7 cellular contexts compared by ENCODE assay signal in the genomic region with DNA sequence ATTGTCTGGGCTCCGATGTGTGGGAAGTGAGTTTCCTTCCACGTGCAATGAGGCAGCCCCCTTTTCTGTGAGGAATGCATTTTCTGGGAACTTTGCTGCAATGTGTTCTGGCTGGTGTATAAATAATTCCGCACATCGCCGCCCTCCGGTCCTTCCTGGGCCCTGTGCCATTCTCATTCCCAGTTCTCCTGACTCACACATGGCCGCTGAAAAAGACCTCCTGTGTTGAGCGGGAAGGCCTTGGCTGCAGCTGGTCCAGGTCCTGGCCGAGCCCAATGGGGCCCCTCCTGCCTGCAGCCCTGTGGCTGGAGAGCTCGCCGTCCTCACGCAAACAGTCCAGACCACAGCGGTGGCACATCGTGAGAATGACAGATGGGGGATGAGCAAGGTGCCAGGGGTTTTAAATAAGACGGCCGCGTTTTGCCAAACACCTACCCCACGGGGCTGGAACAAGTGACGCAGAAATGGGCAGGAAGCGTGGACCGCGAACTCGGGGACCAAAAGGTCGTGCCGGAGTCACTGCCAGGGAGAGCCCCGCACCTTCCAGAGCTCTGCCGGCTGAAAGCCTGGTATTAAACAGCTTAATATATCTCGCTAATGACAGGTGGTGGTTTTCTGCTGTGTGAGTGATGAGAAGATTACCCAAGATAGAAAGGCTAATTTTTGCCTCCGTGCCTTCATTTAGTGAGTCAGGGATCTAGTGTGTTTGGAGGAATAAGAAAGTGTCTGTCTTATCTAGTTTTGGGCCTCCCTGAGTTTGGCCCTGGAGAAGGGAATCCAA. TPM values are rescaled to one million over a fixed set of nuclear protein-coding genes. Genes with fewer than 3 reads are reported as not detected.
DNase-seq lines count a peak whose midpoint lies in the region; ATAC-seq and TF ChIP-seq lines count a peak whose summit lies in the region.

No MANE protein-coding gene starts in this region.

- H3K4me3 Mint-ChIP-seq in nephron = peak overlapping the region in 2 of 3 experiments; percentile 35 to 63

- no peaks in the 10 kb centered on the region for H3K9me3 ChIP-seq in Peyer's patch

- peaks cover 0 to 48% (median 0%) of the 10 kb centered on the region in 4 donors for H3K4me1 ChIP-seq in Peyer's patch

- peak in 2 of 3 donors; percentile 20 to 76 for DNase-seq in Peyer's patch
- DNase-seq in fibroblast of pulmonary artery (ENCODE audit: low read depth) = peak; percentile 95
- peak; percentile 84 for DNase-seq in ureter (ENCODE audit: low spot score)
- no peak for DNase-seq in mesenteric fat pad (ENCODE audit: low spot score)
- DNase-seq in HEK293T (ENCODE audit: extremely low spot score) = no peak

- peaks cover 6% of the 10 kb centered on the region for H3K27me3 Mint-ChIP-seq in nephron (ENCODE audit: low read depth)

- H3K4me1 Mint-ChIP-seq in nephron = peaks cover 57% of the 10 kb centered on the region

- no peaks in the 10 kb centered on the region for H3K27me3 ChIP-seq in Peyer's patch

- POLR2A ChIA-PET in HEK293T (lab: Yijun Ruan, JAX) = no interaction called here

- peak overlapping the region; percentile 33 to 97 (median 91) for H3K27ac Mint-ChIP-seq in nephron

- CTCF ChIA-PET in HEK293T (lab: Yijun Ruan, JAX) = no interaction called here

- H3K4me3 ChIP-seq in Peyer's patch = no peak overlapping the region
- H3K4me3 ChIP-seq in fibroblast of pulmonary artery (replicated peaks; ENCODE audit: low read depth, low read length) = no peak overlapping the region

- TF ChIP-seq POLR2A in Peyer's patch (IDR thresholded peaks at IDR 0.05) = no peak

- TF ChIP-seq CTCF in Peyer's patch (IDR thresholded peaks at IDR 0.05) (no peak), fibroblast of pulmonary artery (IDR thresholded peaks at IDR 0.05; ENCODE audit: low read length, missing control alignments) (peak; percentile 14), nephron (IDR thresholded peaks at IDR 0.05; ENCODE audit: unreplicated experiment in 3 of 3) (no peak)

- no peaks in the 10 kb centered on the region for H3K9me3 Mint-ChIP-seq in nephron

- H3K36me3 Mint-ChIP-seq in nephron (ENCODE audit: low read depth) = peaks cover 16% of the 10 kb centered on the region

- peaks cover 0 to 6% (median 0%) of the 10 kb centered on the region in 3 donors for H3K36me3 ChIP-seq in Peyer's patch

- peak overlapping the region; percentile 55 to 90 (median 63) for H3K27ac ChIP-seq in Peyer's patch

- no peak for ATAC-seq in GM19452 (IDR thresholded peaks at IDR 0.05; ENCODE audit: unreplicated experiment)

TF ChIP-seq in HEK293T, 16 proteins besides CTCF, POLR2A, EP300 and RAD21:
- TF ChIP-seq FOXA1 (IDR thresholded peaks at IDR 0.05) = no peak
- TF ChIP-seq FOXK2 (IDR thresholded peaks at IDR 0.05) = no peak
- no peak for TF ChIP-seq LEF1 (IDR thresholded peaks at IDR 0.05; ENCODE audit: borderline replicate concordance)
- no peak for TF ChIP-seq TARDBP (IDR thresholded peaks at IDR 0.05)
- no peak for TF ChIP-seq L3MBTL2 (conservative IDR thresholded peaks at IDR 0.05)
- no peak for TF ChIP-seq ELF4 (IDR thresholded peaks at IDR 0.05)
- TF ChIP-seq, protein P1, sequence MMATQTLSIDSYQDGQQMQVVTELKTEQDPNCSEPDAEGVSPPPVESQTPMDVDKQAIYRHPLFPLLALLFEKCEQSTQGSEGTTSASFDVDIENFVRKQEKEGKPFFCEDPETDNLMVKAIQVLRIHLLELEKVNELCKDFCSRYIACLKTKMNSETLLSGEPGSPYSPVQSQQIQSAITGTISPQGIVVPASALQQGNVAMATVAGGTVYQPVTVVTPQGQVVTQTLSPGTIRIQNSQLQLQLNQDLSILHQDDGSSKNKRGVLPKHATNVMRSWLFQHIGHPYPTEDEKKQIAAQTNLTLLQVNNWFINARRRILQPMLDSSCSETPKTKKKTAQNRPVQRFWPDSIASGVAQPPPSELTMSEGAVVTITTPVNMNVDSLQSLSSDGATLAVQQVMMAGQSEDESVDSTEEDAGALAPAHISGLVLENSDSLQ (IDR thresholded peaks at IDR 0.05) = no peak
- TF ChIP-seq NFRKB (IDR thresholded peaks at IDR 0.05) = no peak
- TF ChIP-seq ZNF384 (IDR thresholded peaks at IDR 0.05) = no peak
- no peak for TF ChIP-seq FOXM1 (IDR thresholded peaks at IDR 0.05; ENCODE audit: borderline replicate concordance)
- TF ChIP-seq HDGF (IDR thresholded peaks at IDR 0.05; ENCODE audit: borderline replicate concordance) = no peak
- TF ChIP-seq ARNT (IDR thresholded peaks at IDR 0.05) = no peak
- TF ChIP-seq SP1 (IDR thresholded peaks at IDR 0.05) = no peak

RNA-seq across cellular contexts. Expression of a gene that starts 37.0 kb away (rescaled TPM):
- total RNA-seq in Peyer's patch (10 to 100 TPM; 46.4 to 66.0 (median 53.8) TPM), ureter (33.8 TPM), mesenteric fat pad (121 TPM)

Comparison
In these comparisons a context has a peak if more than half of its experiments do, and no peak if none do; other contexts are left out.
1. DNase-seq: peak in Peyer's patch (2 of 3), fibroblast of pulmonary artery (single experiment) and ureter (single experiment); none in mesenteric fat pad (single experiment) and HEK293T (single experiment).